In genomic region chr1:107687846-107688753, GRCh38 we compare ENCODE assay signal across 13 cellular contexts.
DNase-seq lines count a peak whose midpoint lies in the region; ATAC-seq, FAIRE-seq and TF ChIP-seq lines count a peak whose summit lies in the region.
"Had no signal": no experiment of that assay in that cellular context is flagged by ENCODE, and none has a peak within 500 bp of the region (broad histone marks: within the 10 kb centered on the region; RNA-seq: fewer than 3 reads in every experiment).

No MANE protein-coding gene starts in this region.

- intact Hi-C loops in HepG2 (cut with micrococcal nuclease; ENCODE audit: unreplicated experiment) (no loop called here), A673 (cut with micrococcal nuclease; ENCODE audit: unreplicated experiment) (no loop called here)

- no peaks in the 10 kb centered on the region for H4K20me1 ChIP-seq in HepG2 (ENCODE audit: insufficient read depth, low read length)

- no peak for TF ChIP-seq RAD21 in HepG2 (CRISPR knock-in tag; IDR thresholded peaks at IDR 0.05)

- in situ Hi-C loops in ACHN (cut with HindIII; ENCODE audit: low pct_ligation_motif_present, low pct_unique_long_range_greater_than_20kb, low sequenced_read_pairs) (no loop called here), HepG2 (cut with HindIII; ENCODE audit: extremely low pct_ligation_motif_present, low pct_unique_long_range_greater_than_20kb) (loop anchor here (5.0 to 10.0 kb wide), 2 partner anchors 57 to 91 kb away; no protein-coding TSS in a partner anchor)

- DNase-seq in ACHN (peak; percentile 63), NCI-H69 (lab: John Stamatoyannopoulos, UW) (peak; percentile 22), dedifferentiated amniotic fluid mesenchymal stem cell (ENCODE audit: extremely low spot score) (peak; percentile 40), HepG2 (ENCODE audit: low spot score) (peak; percentile 71), A673 (ENCODE audit: low spot score) (no peak), GM19240 (ENCODE audit: insufficient read length, low spot score) (no peak)
- DNase-seq in natural killer cell treated with Interleukin-12 subunit alpha and Interleukin-12 subunit beta and Interleukin-15 and Interleukin-18, amount 100 ng/mL, for 72 hours (ENCODE audit: low spot score): no peak
- DNase-seq: Karpas-422, NCI-H524, psoas muscle had no signal

- H3K27me3 ChIP-seq in HepG2 (ENCODE audit: control insufficient read depth in 1 of 2, insufficient read depth in 2 of 2, low read length in 2 of 2): no peaks in the 10 kb centered on the region
- H3K27me3 ChIP-seq in A673 (replicated peaks; ENCODE audit: insufficient read depth, low read depth, low read length, poor library complexity): no peaks in the 10 kb centered on the region

- no peak for TF ChIP-seq CTCF in HepG2 (CRISPR knock-in tag; IDR thresholded peaks at IDR 0.05)
- TF ChIP-seq CTCF in A673 (conservative IDR thresholded peaks at IDR 0.05; ENCODE audit: low read depth, low read length): no peak

- no peaks in the 10 kb centered on the region for H3K36me3 Mint-ChIP-seq in natural killer cell treated with Interleukin-12 subunit alpha and Interleukin-12 subunit beta and Interleukin-15 and Interleukin-18, amount 100 ng/mL, for 72 hours

- H3K4me1 Mint-ChIP-seq in natural killer cell treated with Interleukin-12 subunit alpha and Interleukin-12 subunit beta and Interleukin-15 and Interleukin-18, amount 100 ng/mL, for 72 hours (ENCODE audit: low read depth in 2 of 2): peaks cover 0 to 9% of the 10 kb centered on the region in 2 donors

- peak overlapping the region; percentile 62 to 67 (median 63); a peak in 5 of 6 replicates for H3K4me3 ChIP-seq in HepG2 (replicated peaks in 1 of 3; ENCODE audit: insufficient read depth in 1 of 3, low read depth in 2 of 3, low read length in 3 of 3)
- H3K4me3 ChIP-seq in A673 (ENCODE audit: low read depth, low read length, poor library complexity, severe bottlenecking): no peak overlapping the region
- H3K4me3 ChIP-seq: psoas muscle had no signal

- peak overlapping the region; percentile 69 for H3K4me2 ChIP-seq in HepG2 (ENCODE audit: low read depth, low read length)

- H3K27ac Mint-ChIP-seq in natural killer cell treated with Interleukin-12 subunit alpha and Interleukin-12 subunit beta and Interleukin-15 and Interleukin-18, amount 100 ng/mL, for 72 hours: no peak overlapping the region
- H3K27ac Mint-ChIP-seq: T-helper 1 cell treated with Interleukin-12 subunit alpha and Interleukin-12 subunit beta and Interleukin-4 antibody, amounts not matched to agents 30 μg/mL and 1 μg/mL, for 36 hours had no signal

- H3K4me1 ChIP-seq in HepG2 (ENCODE audit: insufficient read depth, low read length): peaks cover 59% of the 10 kb centered on the region
- H3K4me1 ChIP-seq in A673 (ENCODE audit: insufficient read depth, low read length, poor library complexity, severe bottlenecking): no peaks in the 10 kb centered on the region
- H3K4me1 ChIP-seq: psoas muscle had no signal

- H3K79me2 ChIP-seq in HepG2 (ENCODE audit: insufficient read depth, low read length): peaks cover 46% of the 10 kb centered on the region

- TF ChIP-seq EP300 in HepG2 (IDR thresholded peaks at IDR 0.05; ENCODE audit: low read depth in 2 of 2, low read length in 2 of 2) (0 out of 4 replicates have a peak, but pooled peaks of 1 of the 2 experiments have one; percentile 18), HepG2 (CRISPR knock-in tag; IDR thresholded peaks at IDR 0.05; ENCODE audit: borderline replicate concordance) (no peak)

- H3K9me3 ChIP-seq in HepG2 (ENCODE audit: low read length) (no peaks in the 10 kb centered on the region), A673 (ENCODE audit: low read depth, low read length, poor library complexity, severe bottlenecking) (no peaks in the 10 kb centered on the region)
- H3K9me3 ChIP-seq: psoas muscle had no signal

- no peak for FAIRE-seq in HepG2 (lab: Jason Lieb, UNC)
- FAIRE-seq: urothelium cell line had no signal

- no peak overlapping the region for H2AFZ ChIP-seq in HepG2 (ENCODE audit: low read length)

- WGBS in HepG2 (ENCODE audit: low lambda C conversion rate): 41% methylated on average over 9 of the region's 9 CpGs

- H3K9me3 Mint-ChIP-seq in natural killer cell treated with Interleukin-12 subunit alpha and Interleukin-12 subunit beta and Interleukin-15 and Interleukin-18, amount 100 ng/mL, for 72 hours: no peaks in the 10 kb centered on the region
- H3K9me3 Mint-ChIP-seq: T-helper 1 cell treated with Interleukin-12 subunit alpha and Interleukin-12 subunit beta and Interleukin-4 antibody, amounts not matched to agents 30 μg/mL and 1 μg/mL, for 36 hours had no signal

- H3K4me3 Mint-ChIP-seq in natural killer cell treated with Interleukin-12 subunit alpha and Interleukin-12 subunit beta and Interleukin-15 and Interleukin-18, amount 100 ng/mL, for 72 hours: no peak overlapping the region
- H3K4me3 Mint-ChIP-seq: T-helper 1 cell treated with Interleukin-12 subunit alpha and Interleukin-12 subunit beta and Interleukin-4 antibody, amounts not matched to agents 30 μg/mL and 1 μg/mL, for 36 hours had no signal

- POLR2A ChIA-PET in HepG2 (lab: Yijun Ruan, JAX) (no interaction called here), A673 (lab: Charles Lee; ENCODE audit: low non-redundant PET) (no interaction called here)

- peak in 1 of 2 experiments; percentile 76; a peak in 3 of 4 replicates for TF ChIP-seq POLR2A in HepG2 (IDR thresholded peaks at IDR 0.05; ENCODE audit: insufficient read depth in 1 of 2, low read depth in 2 of 2, low read length in 2 of 2)

- CTCF ChIA-PET in HepG2 (lab: Yijun Ruan, JAX; ENCODE audit: low intra/inter-chr PET ratio, low total read pairs): no interaction called here
- CTCF ChIA-PET in A673 (lab: Charles Lee): no interaction called here

- ATAC-seq in HepG2 (peak; percentile 88), HG03521 (IDR thresholded peaks at IDR 0.05; ENCODE audit: unreplicated experiment) (no peak)
- ATAC-seq in natural killer cell treated with Interleukin-12 subunit alpha and Interleukin-12 subunit beta and Interleukin-15 and Interleukin-18, amount 100 ng/mL, for 72 hours: no peak
- ATAC-seq: psoas muscle had no signal

- H3K27me3 Mint-ChIP-seq in natural killer cell treated with Interleukin-12 subunit alpha and Interleukin-12 subunit beta and Interleukin-15 and Interleukin-18, amount 100 ng/mL, for 72 hours: no peaks in the 10 kb centered on the region

- H3K36me3 ChIP-seq in HepG2 (replicated peaks in 1 of 2; ENCODE audit: control insufficient read depth in 1 of 2, insufficient read depth in 2 of 2, low read length in 2 of 2): no peaks in the 10 kb centered on the region
- H3K36me3 ChIP-seq in A673 (ENCODE audit: insufficient read depth, low read length, poor library complexity, severe bottlenecking): no peaks in the 10 kb centered on the region

- BruUV-seq in HepG2 (replicated peaks; lab: Mats Ljungman, UMichigan) (TSS peak; percentile 75), A673 (replicated peaks; lab: Mats Ljungman, UMichigan) (no TSS peak)

- peak overlapping the region; percentile 67 for H3K9ac ChIP-seq in HepG2 (ENCODE audit: insufficient read depth, low read depth, low read length)

- H3K27ac ChIP-seq in HepG2 (ENCODE audit: extremely low read length, insufficient read depth, low read length): peak overlapping the region; percentile 69
- no peak overlapping the region for H3K27ac ChIP-seq in A673 (ENCODE audit: low read depth, low read length, poor library complexity, severe bottlenecking)
- H3K27ac ChIP-seq: psoas muscle had no signal

TF ChIP-seq in HepG2, 621 proteins besides CTCF, POLR2A, EP300 and RAD21 (continues in another document):
- TF ChIP-seq ZNF17 (CRISPR knock-in tag; IDR thresholded peaks at IDR 0.05) (no peak), TP53 (CRISPR knock-in tag; conservative IDR thresholded peaks at IDR 0.05) (no peak), IRF2 (CRISPR knock-in tag; IDR thresholded peaks at IDR 0.05) (no peak), ZBTB8A (CRISPR knock-in tag; IDR thresholded peaks at IDR 0.05; ENCODE audit: borderline replicate concordance, low read depth) (no peak), SAP130 (CRISPR knock-in tag; IDR thresholded peaks at IDR 0.05; ENCODE audit: low read depth) (peak; percentile 39), KAT2B (IDR thresholded peaks at IDR 0.05; ENCODE audit: borderline replicate concordance, low read depth, low read length) (no peak), ASH2L (IDR thresholded peaks at IDR 0.05; ENCODE audit: insufficient read length, low read depth, low read length) (peak; percentile 64), TBX2 (CRISPR knock-in tag; IDR thresholded peaks at IDR 0.05; ENCODE audit: borderline replicate concordance) (no peak), RFX3 (CRISPR knock-in tag; IDR thresholded peaks at IDR 0.05) (no peak), NFYB (CRISPR knock-in tag; IDR thresholded peaks at IDR 0.05) (0 out of 2 replicates have a peak, but pooled peaks have one; percentile 18), NFRKB (IDR thresholded peaks at IDR 0.05) (no peak), FOSL2 (CRISPR knock-in tag; IDR thresholded peaks at IDR 0.05) (peak; percentile 59; the same call in 1 of the 2 replicates), SNRNP70 (IDR thresholded peaks at IDR 0.05; ENCODE audit: low read depth, low read length) (no peak), ZNF615 (CRISPR knock-in tag; IDR thresholded peaks at IDR 0.05; ENCODE audit: borderline replicate concordance) (no peak), KLF9 (CRISPR knock-in tag; IDR thresholded peaks at IDR 0.05; ENCODE audit: low read depth) (no peak), ZNF251 (CRISPR knock-in tag; IDR thresholded peaks at IDR 0.05) (no peak), MAFG (CRISPR knock-in tag; IDR thresholded peaks at IDR 0.05) (no peak), FOXA3 (CRISPR knock-in tag; IDR thresholded peaks at IDR 0.05) (peak; percentile 31; the same call in 1 of the 2 replicates), NCOR1 (IDR thresholded peaks at IDR 0.05; ENCODE audit: borderline replicate concordance, low read length) (peak; percentile 9; the same call in 1 of the 2 replicates), SRY (CRISPR knock-in tag; IDR thresholded peaks at IDR 0.05) (no peak), ZMYM4 (CRISPR knock-in tag; IDR thresholded peaks at IDR 0.05) (no peak), ZNF569 (CRISPR knock-in tag; IDR thresholded peaks at IDR 0.05; ENCODE audit: borderline replicate concordance) (no peak)

Comparison
In these comparisons a context has a peak if more than half of its experiments do, and no peak if none do; other contexts are left out.
1. DNase-seq: peak in ACHN (single experiment), NCI-H69 (single experiment), dedifferentiated amniotic fluid mesenchymal stem cell (single experiment) and HepG2 (single experiment); none in A673 (single experiment), GM19240 (single experiment) and natural killer cell treated with Interleukin-12 subunit alpha and Interleukin-12 subunit beta and Interleukin-15 and Interleukin-18, amount 100 ng/mL, for 72 hours (single experiment).